ENCODE assay signal across 10 cellular contexts in genomic region chr6:33423777-33424176, GRCh38. TPM values are rescaled to one million over a fixed set of nuclear protein-coding genes. Genes with fewer than 3 reads are reported as not detected.
DNase-seq lines count a peak whose midpoint lies in the region; ATAC-seq, FAIRE-seq and TF ChIP-seq lines count a peak whose summit lies in the region.
"Had no signal": no experiment of that assay in that cellular context is flagged by ENCODE, and none has a peak within 500 bp of the region (broad histone marks: within the 10 kb centered on the region; RNA-seq: fewer than 3 reads in every experiment).

No MANE protein-coding gene starts in this region.

- H3K27ac Mint-ChIP-seq in astrocyte (ENCODE audit: unreplicated experiment): peak overlapping the region; percentile 96
- H3K27ac Mint-ChIP-seq in neural crest cell (ENCODE audit: unreplicated experiment): no peak overlapping the region

- H2AFZ ChIP-seq in GM23248: no peak overlapping the region
- H2AFZ ChIP-seq in astrocyte (ENCODE audit: low read depth, low read length): no peak overlapping the region

- no peak for FAIRE-seq in astrocyte (lab: Jason Lieb, UNC)

- H3F3A ChIP-seq in GM23248 (ENCODE audit: insufficient read depth): peaks cover 35% of the 10 kb centered on the region

- H3K4me1 ChIP-seq in BLaER1 treated with 17β-estradiol and CSF1 and Interleukin-3, amounts not matched to agents 10 nM and 100 nM: peaks cover 39 to 50% (median 46%) of the 10 kb centered on the region in 10 experiments
- H3K4me1 ChIP-seq in GM23248 (ENCODE audit: insufficient read depth) (peaks cover 31% of the 10 kb centered on the region), astrocyte (ENCODE audit: insufficient read depth, low read length) (peaks cover 33% of the 10 kb centered on the region)

- H3K9me3 Mint-ChIP-seq in astrocyte (ENCODE audit: unreplicated experiment) (no peaks in the 10 kb centered on the region), neural crest cell (no peaks in the 10 kb centered on the region)

- DNase-seq in GM23248: no peak
- DNase-seq in astrocyte (ENCODE audit: low read depth): no peak
- no peak for DNase-seq in neural crest cell (ENCODE audit: low read depth, low spot score)
- no peak for DNase-seq in 8988T
- DNase-seq: lower lobe of right lung, SJCRH30 had no signal

- H3K27ac ChIP-seq in BLaER1 treated with 17β-estradiol and CSF1 and Interleukin-3, amounts not matched to agents 10 nM and 100 nM: no peak overlapping the region
- H3K27ac ChIP-seq in GM23248 (0 out of 2 replicates have a peak overlapping the region, but pooled peaks have one; percentile 86), astrocyte (ENCODE audit: low read depth, low read length) (no peak overlapping the region)
- H3K27ac ChIP-seq: SJCRH30 had no signal

- H3K36me3 ChIP-seq in BLaER1 treated with 17β-estradiol and CSF1 and Interleukin-3, amounts not matched to agents 10 nM and 100 nM: no peaks in the 10 kb centered on the region
- H3K36me3 ChIP-seq in GM23248 (ENCODE audit: low read depth): no peaks in the 10 kb centered on the region
- no peaks in the 10 kb centered on the region for H3K36me3 ChIP-seq in astrocyte (ENCODE audit: insufficient read depth, low read length)
- H3K36me3 ChIP-seq: lower lobe of right lung, SJCRH30 had no signal

- no peak for ATAC-seq in GM19023 (IDR thresholded peaks at IDR 0.05; ENCODE audit: unreplicated experiment)
- ATAC-seq in esophagus mucosa: no peak
- ATAC-seq in GM18498 (IDR thresholded peaks at IDR 0.05; ENCODE audit: unreplicated experiment): no peak
- ATAC-seq: lower lobe of right lung had no signal

- peaks cover 45% of the 10 kb centered on the region for H3K4me1 Mint-ChIP-seq in astrocyte (ENCODE audit: low read depth, unreplicated experiment)
- peaks cover 84% of the 10 kb centered on the region for H3K4me1 Mint-ChIP-seq in neural crest cell

- WGBS in GM23248 (ENCODE audit: low coverage in 1 of 2, low lambda C conversion rate in 2 of 2, missing lambda C conversion rate in 2 of 2), 2 experiments: 96% methylated on average over 2 of the region's 2 CpGs

- H3K36me3 Mint-ChIP-seq in astrocyte (ENCODE audit: low read depth, unreplicated experiment): peaks cover 6% of the 10 kb centered on the region
- H3K36me3 Mint-ChIP-seq in neural crest cell (ENCODE audit: low read depth): peaks cover 13% of the 10 kb centered on the region

- H3K4me2 ChIP-seq in BLaER1 treated with 17β-estradiol and CSF1 and Interleukin-3, amounts not matched to agents 10 nM and 100 nM: peak overlapping the region; percentile 87 to 100 (median 98)
- H3K4me2 ChIP-seq in GM23248 (ENCODE audit: unreplicated experiment) (no peak overlapping the region), astrocyte (ENCODE audit: low read length) (no peak overlapping the region)

- no peaks in the 10 kb centered on the region for H3K27me3 Mint-ChIP-seq in astrocyte (ENCODE audit: low read depth, unreplicated experiment)
- H3K27me3 Mint-ChIP-seq in neural crest cell (ENCODE audit: low read depth): no peaks in the 10 kb centered on the region

- in situ Hi-C loops in GM23248 (cut with MboI): no loop called here

- H3K27me3 ChIP-seq in BLaER1 treated with 17β-estradiol and CSF1 and Interleukin-3, amounts not matched to agents 10 nM and 100 nM: peaks cover 0 to 15% (median 0%) of the 10 kb centered on the region in 11 experiments; a peak in 2 of 22 replicates
- H3K27me3 ChIP-seq in GM23248 (replicated peaks; ENCODE audit: insufficient read depth): no peaks in the 10 kb centered on the region
- no peaks in the 10 kb centered on the region for H3K27me3 ChIP-seq in astrocyte (ENCODE audit: insufficient read depth, low read length)

- H3K4me3 ChIP-seq in BLaER1 treated with 17β-estradiol and CSF1 and Interleukin-3, amounts not matched to agents 10 nM and 100 nM: no peak overlapping the region
- H3K4me3 ChIP-seq in GM23248 (no peak overlapping the region), astrocyte (ENCODE audit: insufficient read depth, low read depth, low read length) (no peak overlapping the region)
- H3K4me3 ChIP-seq: lower lobe of right lung, SJCRH30 had no signal

- H3K4me3 Mint-ChIP-seq in astrocyte (ENCODE audit: unreplicated experiment): peak overlapping the region; percentile 70
- H3K4me3 Mint-ChIP-seq in neural crest cell: peak overlapping the region; percentile 95

- no peaks in the 10 kb centered on the region for H3K9me2 ChIP-seq in GM23248 (ENCODE audit: insufficient read depth)

- H3K9ac ChIP-seq in BLaER1 treated with 17β-estradiol and CSF1 and Interleukin-3, amounts not matched to agents 10 nM and 100 nM: no peak overlapping the region
- H3K9ac ChIP-seq in GM23248: no peak overlapping the region
- H3K9ac ChIP-seq in astrocyte (ENCODE audit: low read length): no peak overlapping the region

- H3K79me2 ChIP-seq in GM23248 (ENCODE audit: insufficient read depth): peaks cover 65% of the 10 kb centered on the region
- peaks cover 20% of the 10 kb centered on the region for H3K79me2 ChIP-seq in astrocyte (ENCODE audit: insufficient read depth, low read length)

- peaks cover 0 to 2% (median 0%) of the 10 kb centered on the region in 11 experiments; a peak in 2 of 22 replicates for H4K20me1 ChIP-seq in BLaER1 treated with 17β-estradiol and CSF1 and Interleukin-3, amounts not matched to agents 10 nM and 100 nM
- H4K20me1 ChIP-seq in GM23248 (ENCODE audit: insufficient read depth) (no peaks in the 10 kb centered on the region), astrocyte (ENCODE audit: insufficient read depth, low read length) (peaks cover 12% of the 10 kb centered on the region)

- H3K9me3 ChIP-seq in BLaER1 treated with 17β-estradiol and CSF1 and Interleukin-3, amounts not matched to agents 10 nM and 100 nM (replicated peaks in 1 of 11): no peaks in the 10 kb centered on the region
- H3K9me3 ChIP-seq in GM23248 (ENCODE audit: low read depth) (no peaks in the 10 kb centered on the region), astrocyte (ENCODE audit: insufficient read depth, low read depth, low read length) (no peaks in the 10 kb centered on the region)
- H3K9me3 ChIP-seq: lower lobe of right lung, SJCRH30 had no signal

- TF ChIP-seq CTCF in astrocyte (IDR thresholded peaks at IDR 0.05; ENCODE audit: insufficient read depth, low read depth, low read length) (no peak), neural crest cell (conservative IDR thresholded peaks at IDR 0.05) (no peak)

RNA-seq across cellular contexts. Expression of gene SYNGAP1, which starts 3.9 kb away (rescaled TPM):
- total RNA-seq in GM23248 (2014; rRNA removed; shearing (Covaris generic)): 2.8 and 3.7 TPM in 2 replicates
- polyA plus RNA-seq in GM23248 (2016; fragmentation: Nextera tagmentation; extraction: Ambion mirVana): 0.42 and 0.65 TPM in 2 replicates
- total RNA-seq in astrocyte (34.5 and 36.1 TPM in 2 replicates), neural crest cell (72.4 and 73.5 TPM in 2 replicates), esophagus mucosa (7.1 TPM)

RNA-seq across cellular contexts. Expression of gene CUTA, which starts 5.9 kb away (rescaled TPM):
- 197 and 204 TPM in 2 replicates for total RNA-seq in GM23248 (2014; rRNA removed; shearing (Covaris generic))
- 397 and 404 TPM in 2 replicates for polyA plus RNA-seq in GM23248 (2016; fragmentation: Nextera tagmentation; extraction: Ambion mirVana)
- total RNA-seq in astrocyte (232 and 256 TPM in 2 replicates), neural crest cell (319 and 326 TPM in 2 replicates), esophagus mucosa (92.4 TPM)

RNA-seq across cellular contexts. Expression of gene PHF1, which starts 13.0 kb away (rescaled TPM):
- total RNA-seq in GM23248 (2014; rRNA removed; shearing (Covaris generic)): 39.8 and 44.9 TPM in 2 replicates
- polyA plus RNA-seq in GM23248 (2016; fragmentation: Nextera tagmentation; extraction: Ambion mirVana): 24.5 TPM in 2 replicates
- total RNA-seq in astrocyte (29.7 and 34.3 TPM in 2 replicates), neural crest cell (63.5 and 70.5 TPM in 2 replicates), esophagus mucosa (13.4 TPM)

RNA-seq across cellular contexts. Expression of gene ZBTB9, which starts 30.6 kb away (rescaled TPM):
- total RNA-seq in GM23248 (2014; rRNA removed; shearing (Covaris generic)): 2.0 and 3.5 TPM in 2 replicates
- polyA plus RNA-seq in GM23248 (2016; fragmentation: Nextera tagmentation; extraction: Ambion mirVana): 7.0 and 7.3 TPM in 2 replicates
- total RNA-seq in astrocyte: 9.8 and 10.4 TPM in 2 replicates
- 18.4 and 21.1 TPM in 2 replicates for total RNA-seq in neural crest cell
- total RNA-seq in esophagus mucosa: 5.5 TPM

RNA-seq across cellular contexts. Expression of gene KIFC1, which starts 32.2 kb away (rescaled TPM):
- total RNA-seq in GM23248 (2014; rRNA removed; shearing (Covaris generic)): 14.4 and 14.5 TPM in 2 replicates
- polyA plus RNA-seq in GM23248 (2016; fragmentation: Nextera tagmentation; extraction: Ambion mirVana): 3.9 and 4.0 TPM in 2 replicates
- total RNA-seq in astrocyte (2.9 and 4.2 TPM in 2 replicates), neural crest cell (123 and 124 TPM in 2 replicates), esophagus mucosa (19.0 TPM)

Comparison
In these comparisons a context has a peak if more than half of its experiments do, and no peak if none do; other contexts are left out.
1. H3K4me2 ChIP-seq: peak in BLaER1 treated with 17β-estradiol and CSF1 and Interleukin-3, amounts not matched to agents 10 nM and 100 nM (11 of 11); none in GM23248 (single experiment) and astrocyte (single experiment).